ENCODE assay signal across 28 cellular contexts in the genomic region with DNA sequence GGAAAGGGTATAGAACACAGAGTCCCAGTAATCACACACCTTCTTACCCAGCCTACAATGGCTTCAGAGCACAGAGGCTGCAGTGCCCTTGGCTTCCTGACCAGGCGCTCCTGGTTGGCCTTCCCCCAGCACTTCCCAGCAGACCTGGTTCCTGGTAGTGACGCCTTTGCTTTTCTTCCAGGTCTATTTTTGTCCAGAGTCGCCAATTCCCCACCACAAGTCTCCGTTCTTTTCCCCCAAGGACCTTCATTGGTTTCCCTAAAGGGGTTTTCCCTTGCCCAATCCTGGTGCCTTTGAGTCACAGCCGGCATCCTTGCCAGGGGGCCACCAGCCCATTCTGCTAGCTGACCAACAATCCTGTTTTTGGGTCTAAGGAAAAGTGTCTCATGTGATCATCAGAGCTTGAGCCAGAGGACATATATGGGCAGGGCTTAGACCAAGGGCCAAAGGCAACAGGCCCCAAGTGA.
DNase-seq lines count a peak whose midpoint lies in the region; ATAC-seq and TF ChIP-seq lines count a peak whose summit lies in the region.
"Had no signal": no experiment of that assay in that cellular context is flagged by ENCODE, and none has a peak within 500 bp of the region (broad histone marks: within the 10 kb centered on the region; RNA-seq: fewer than 3 reads in every experiment).

No MANE protein-coding gene starts in this region.

- DNase-seq in Right ventricle myocardium superior: no peak
- no peak for DNase-seq in left ventricle myocardium superior
- DNase-seq in fibroblast of mammary gland (ENCODE audit: low read depth): peak; percentile 45
- peak; percentile 90 for DNase-seq in posterior vena cava (ENCODE audit: low spot score)
- DNase-seq in esophagus muscularis mucosa (ENCODE audit: extremely low spot score): no peak
- no peak for DNase-seq in naive thymus-derived CD4-positive, alpha-beta T cell
- no peak for DNase-seq in UCSD-AML1 (lab: John Stamatoyannopoulos, UW; ENCODE audit: unreplicated experiment)
- DNase-seq in central memory CD4-positive, alpha-beta T cell: no peak
- DNase-seq: activated CD4-positive, alpha-beta T cell treated with anti-CD3 and anti-CD28 coated beads, Interleukin-2, amount 50 U/mL, for 4 hours; activated CD4-positive, CD25-positive, alpha-beta regulatory T cell; activated gamma-delta T cell treated with Interleukin-2 at 50 U/mL for 16 hours; activated naive CD8-positive, alpha-beta T cell treated with anti-CD3 and anti-CD28 coated beads, Interleukin-2, amount 10 ng/mL, durations not matched to agents 7 days and 5 days; activated T-cell treated with anti-CD3 and anti-CD28 coated beads, Interleukin-2, amount 50 U/mL, for 48 hours; CD4-positive, alpha-beta T cell; DND-41; GOT3; hippocampal formation; IMR-90; NCI-H1048; NCI-H1694; Peyer's patch; posterior cingulate gyrus; SJCRH30; stimulated activated CD4-positive, alpha-beta T cell treated with anti-CD3 and anti-CD28 coated beads, Interleukin-12 subunit alpha, Interleukin-12 subunit beta, amount 100 ng/mL, for 4 hours; stimulated activated CD4-positive, alpha-beta T cell treated with anti-CD3 and anti-CD28 coated beads, Interleukin-2, amount 100 ng/mL, for 48 hours; T-cell; trophoblast cell had no signal

- peak; percentile 48 for ATAC-seq in Right ventricle myocardium superior (ENCODE audit: poor library complexity)
- no peak for ATAC-seq in left ventricle myocardium superior
- no peak for ATAC-seq in naive thymus-derived CD4-positive, alpha-beta T cell
- ATAC-seq: sciatic nerve, T-cell had no signal

- 80% methylated on average over 5 of the region's 5 CpGs for WGBS in esophagus muscularis mucosa

- H3K9me3 Mint-ChIP-seq in naive thymus-derived CD4-positive, alpha-beta T cell: peaks cover 0 to 4% (median 0%) of the 10 kb centered on the region in 11 donors
- H3K9me3 Mint-ChIP-seq: CD4-positive, alpha-beta T cell had no signal

- peaks cover 0 to 1% (median 0%) of the 10 kb centered on the region in 5 donors for H3K36me3 Mint-ChIP-seq in naive thymus-derived CD4-positive, alpha-beta T cell
- H3K36me3 Mint-ChIP-seq: activated naive CD8-positive, alpha-beta T cell treated with anti-CD3 and anti-CD28 coated beads, Interleukin-2, amount 10 ng/mL, durations not matched to agents 7 days and 5 days; T-cell had no signal

- no peak for TF ChIP-seq EP300 in esophagus muscularis mucosa (IDR thresholded peaks at IDR 0.05)

- H3K36me3 ChIP-seq in esophagus muscularis mucosa: no peaks in the 10 kb centered on the region
- no peaks in the 10 kb centered on the region for H3K36me3 ChIP-seq in naive thymus-derived CD4-positive, alpha-beta T cell (ENCODE audit: control insufficient read depth in 2 of 3, insufficient read depth in 3 of 3, low read length in 3 of 3)
- H3K36me3 ChIP-seq: Peyer's patch, SJCRH30 had no signal

- no peaks in the 10 kb centered on the region for H3K9me3 ChIP-seq in esophagus muscularis mucosa
- H3K9me3 ChIP-seq in naive thymus-derived CD4-positive, alpha-beta T cell (ENCODE audit: control insufficient read depth in 2 of 3, low read length in 3 of 3): no peaks in the 10 kb centered on the region
- H3K9me3 ChIP-seq: Peyer's patch, SJCRH30 had no signal

- TF ChIP-seq CTCF in fibroblast of mammary gland (conservative IDR thresholded peaks at IDR 0.05; ENCODE audit: control insufficient read depth, insufficient read depth, low read depth, low read length): no peak
- TF ChIP-seq CTCF in esophagus muscularis mucosa (IDR thresholded peaks at IDR 0.05): no peak

- CTCF ChIA-PET in naive thymus-derived CD4-positive, alpha-beta T cell (lab: Charles Lee): interaction anchor here (0.6 kb wide), 1 partner anchor 11 kb away, joined by 3 read pairs; no protein-coding TSS in a partner anchor

- H3K4me1 Mint-ChIP-seq in naive thymus-derived CD4-positive, alpha-beta T cell: peaks cover 0 to 5% (median 0%) of the 10 kb centered on the region in 7 donors
- H3K4me1 Mint-ChIP-seq: activated naive CD8-positive, alpha-beta T cell treated with anti-CD3 and anti-CD28 coated beads, Interleukin-2, amount 10 ng/mL, durations not matched to agents 7 days and 5 days; T-cell had no signal

- intact Hi-C loops in Right ventricle myocardium superior (cut with DNase I) (no loop called here), left ventricle myocardium superior (cut with micrococcal nuclease) (no loop called here), posterior vena cava (cut with DNase I) (no loop called here), esophagus muscularis mucosa (cut with DNase I) (no loop called here)
- intact Hi-C loops in naive thymus-derived CD4-positive, alpha-beta T cell (cut with micrococcal nuclease): no loop called here

- H3K27ac ChIP-seq in esophagus muscularis mucosa (replicated peaks in 1 of 4): no peak overlapping the region
- H3K27ac ChIP-seq in naive thymus-derived CD4-positive, alpha-beta T cell (ENCODE audit: low read depth, low read length): no peak overlapping the region
- H3K27ac ChIP-seq: Peyer's patch, SJCRH30 had no signal

- peaks cover 0 to 5% (median 0%) of the 10 kb centered on the region in 4 donors for H3K27me3 ChIP-seq in esophagus muscularis mucosa
- H3K27me3 ChIP-seq in naive thymus-derived CD4-positive, alpha-beta T cell (ENCODE audit: control insufficient read depth in 2 of 2, insufficient read depth in 2 of 2, low read length in 2 of 2): no peaks in the 10 kb centered on the region
- H3K27me3 ChIP-seq: Peyer's patch, SJCRH30 had no signal

- no peak overlapping the region for H3K27ac Mint-ChIP-seq in naive thymus-derived CD4-positive, alpha-beta T cell
- H3K27ac Mint-ChIP-seq: activated naive CD8-positive, alpha-beta T cell treated with anti-CD3 and anti-CD28 coated beads, Interleukin-2, amount 10 ng/mL, durations not matched to agents 7 days and 5 days; CD4-positive, alpha-beta T cell; T-cell had no signal

- no peak for TF ChIP-seq POLR2A in esophagus muscularis mucosa (IDR thresholded peaks at IDR 0.05; ENCODE audit: low read depth)

- no peaks in the 10 kb centered on the region for H3K4me1 ChIP-seq in esophagus muscularis mucosa
- no peaks in the 10 kb centered on the region for H3K4me1 ChIP-seq in naive thymus-derived CD4-positive, alpha-beta T cell (ENCODE audit: control insufficient read depth in 2 of 2, insufficient read depth in 2 of 2, low read length in 2 of 2)
- H3K4me1 ChIP-seq: Peyer's patch, SJCRH30 had no signal

- no peak overlapping the region for H3K4me3 Mint-ChIP-seq in naive thymus-derived CD4-positive, alpha-beta T cell
- H3K4me3 Mint-ChIP-seq: activated naive CD8-positive, alpha-beta T cell treated with anti-CD3 and anti-CD28 coated beads, Interleukin-2, amount 10 ng/mL, durations not matched to agents 7 days and 5 days; CD4-positive, alpha-beta T cell; T-cell had no signal

- POLR2A ChIA-PET in naive thymus-derived CD4-positive, alpha-beta T cell (lab: Charles Lee): no interaction called here

- no peak overlapping the region for H3K4me3 ChIP-seq in fibroblast of mammary gland (ENCODE audit: control insufficient read depth, low read depth, low read length)
- H3K4me3 ChIP-seq in esophagus muscularis mucosa: no peak overlapping the region
- H3K4me3 ChIP-seq in naive thymus-derived CD4-positive, alpha-beta T cell (ENCODE audit: low read length): no peak overlapping the region
- H3K4me3 ChIP-seq: Peyer's patch, SJCRH30 had no signal

- H3K27me3 Mint-ChIP-seq in naive thymus-derived CD4-positive, alpha-beta T cell: no peaks in the 10 kb centered on the region
- H3K27me3 Mint-ChIP-seq: activated naive CD8-positive, alpha-beta T cell treated with anti-CD3 and anti-CD28 coated beads, Interleukin-2, amount 10 ng/mL, durations not matched to agents 7 days and 5 days; CD4-positive, alpha-beta T cell; T-cell had no signal

Comparison
In these comparisons a context has a peak if more than half of its experiments do, and no peak if none do; other contexts are left out.
1. DNase-seq: peak in fibroblast of mammary gland (single experiment) and posterior vena cava (single experiment); none in Right ventricle myocardium superior (single experiment), left ventricle myocardium superior (single experiment), esophagus muscularis mucosa (single experiment), naive thymus-derived CD4-positive, alpha-beta T cell (0 of 9), UCSD-AML1 (single experiment) and central memory CD4-positive, alpha-beta T cell (single experiment).